ENCODE assay signal across 8 cellular contexts in genomic region chr19:50705422-50706019, GRCh38. TPM values are rescaled to one million over a fixed set of nuclear protein-coding genes. Genes with fewer than 3 reads are reported as not detected.
DNase-seq lines count a peak whose midpoint lies in the region; ATAC-seq and TF ChIP-seq lines count a peak whose summit lies in the region.

No MANE protein-coding gene starts in this region.

- peaks cover 46% of the 10 kb centered on the region for H3K27me3 Mint-ChIP-seq in activated T-cell treated with anti-CD3 and anti-CD28 coated beads, Interleukin-2, amount 50 U/mL, for 4 hours (ENCODE audit: low read depth)

- H3K4me3 Mint-ChIP-seq in activated T-cell treated with anti-CD3 and anti-CD28 coated beads, Interleukin-2, amount 50 U/mL, for 4 hours, result no peak overlapping the region

- no peaks in the 10 kb centered on the region for H3K9me3 Mint-ChIP-seq in activated T-cell treated with anti-CD3 and anti-CD28 coated beads, Interleukin-2, amount 50 U/mL, for 4 hours

- no peaks in the 10 kb centered on the region for H3K36me3 Mint-ChIP-seq in activated T-cell treated with anti-CD3 and anti-CD28 coated beads, Interleukin-2, amount 50 U/mL, for 4 hours (ENCODE audit: insufficient read depth)

- peak; percentile 70 for DNase-seq in Ammon's horn (ENCODE audit: low spot score)
- peak; percentile 57 for DNase-seq in NCI-H2227 (lab: John Stamatoyannopoulos, UW; ENCODE audit: unreplicated experiment)
- DNase-seq in activated T-cell treated with anti-CD3 and anti-CD28 coated beads, Interleukin-2, amount 50 U/mL, for 4 hours, result no peak
- peak; percentile 82 for DNase-seq in iPS-NIHi7 (ENCODE audit: extremely low spot score)
- peak; percentile 48 for DNase-seq in stromal cell of bone marrow (ENCODE audit: low read depth)

- ATAC-seq in activated T-cell treated with anti-CD3 and anti-CD28 coated beads, Interleukin-2, amount 50 U/mL, for 4 hours, result peak; percentile 79 to 80
- ATAC-seq in HG03442 (IDR thresholded peaks at IDR 0.05; ENCODE audit: unreplicated experiment) (no peak), HG02981 (IDR thresholded peaks at IDR 0.05; ENCODE audit: unreplicated experiment) (no peak)

- TF ChIP-seq CTCF in GM12873 (IDR thresholded peaks at IDR 0.05; ENCODE audit: insufficient read depth, low read depth, low read length, missing control alignments), result peak; percentile 86

- no peaks in the 10 kb centered on the region for H3K4me1 Mint-ChIP-seq in activated T-cell treated with anti-CD3 and anti-CD28 coated beads, Interleukin-2, amount 50 U/mL, for 4 hours (ENCODE audit: low read depth)

RNA-seq across cellular contexts. Expression of gene SHANK1, which starts 14.1 kb away (rescaled TPM):
- total RNA-seq in activated T-cell treated with anti-CD3 and anti-CD28 coated beads, Interleukin-2, amount 50 U/mL, for 4 hours, result under 1 TPM in 1 of 3 donors, not detected in 2; 0.03 TPM

RNA-seq across cellular contexts. Expression of gene CLEC11A, which starts 17.6 kb away (rescaled TPM):
- total RNA-seq in activated T-cell treated with anti-CD3 and anti-CD28 coated beads, Interleukin-2, amount 50 U/mL, for 4 hours, result 1 to 10 TPM in 2 of 3 donors, under 1 TPM in 1; 0.52 to 1.4 (median 1.4) TPM

RNA-seq across cellular contexts. Expression of gene C19orf81, which starts 56.3 kb away (rescaled TPM):
- total RNA-seq in activated T-cell treated with anti-CD3 and anti-CD28 coated beads, Interleukin-2, amount 50 U/mL, for 4 hours, result under 1 TPM in 1 of 3 donors, not detected in 2; 0.95 TPM

Comparison
In these comparisons a context has a peak if more than half of its experiments do, and no peak if none do; other contexts are left out.
1. ATAC-seq: peak in activated T-cell treated with anti-CD3 and anti-CD28 coated beads, Interleukin-2, amount 50 U/mL, for 4 hours (2 of 2); none in HG03442 (single experiment) and HG02981 (single experiment).